ENCODE assay signal across 8 cellular contexts in genomic region chr11:18384157-18384641, GRCh38. TPM values are rescaled to one million over a fixed set of nuclear protein-coding genes. Genes with fewer than 3 reads are reported as not detected.
DNase-seq lines count a peak whose midpoint lies in the region; ATAC-seq, FAIRE-seq and TF ChIP-seq lines count a peak whose summit lies in the region.

No MANE protein-coding gene starts in this region.

- H3K79me2 ChIP-seq in GM12878 (ENCODE audit: control insufficient read depth, insufficient read depth, low read length), result no peaks in the 10 kb centered on the region
- no peaks in the 10 kb centered on the region for H3K79me2 ChIP-seq in H9 (ENCODE audit: insufficient read depth, low read length)

- no peak overlapping the region for H2AK5ac ChIP-seq in H9 (ENCODE audit: insufficient read length, low read length)

- H3K27ac ChIP-seq in GM12878 (ENCODE audit: control insufficient read depth, insufficient read depth), result peak overlapping the region; percentile 98
- no peak overlapping the region for H3K27ac ChIP-seq in H9 (ENCODE audit: insufficient read length, low read depth, low read length)

- H4K20me1 ChIP-seq in GM12878 (ENCODE audit: control insufficient read depth, insufficient read depth), result no peaks in the 10 kb centered on the region
- no peaks in the 10 kb centered on the region for H4K20me1 ChIP-seq in H9 (ENCODE audit: control insufficient read depth, insufficient read depth, insufficient read length)

- H2BK12ac ChIP-seq in H9 (ENCODE audit: insufficient read length, low read depth, low read length), result no peak overlapping the region

- ATAC-seq in HG02759 (IDR thresholded peaks at IDR 0.05; ENCODE audit: unreplicated experiment) (peak; percentile 35), GM12878 (peak; percentile 83)
- ATAC-seq in stimulated activated memory B cell treated with anti-CD40 and anti-IgM and Interleukin-4, amounts not matched to agents 10 μg/mL and 1 μg/mL and 100 μg/mL, for 72 hours, result peak; percentile 53

- peak overlapping the region; percentile 70 for H3K4me3 Mint-ChIP-seq in activated naive CD4-positive, alpha-beta T cell treated with anti-CD3 and anti-CD28 coated beads, Interleukin-2, amount 10 ng/mL, durations not matched to agents 7 days and 5 days
- no peak overlapping the region for H3K4me3 Mint-ChIP-seq in stimulated activated memory B cell treated with anti-CD40 and anti-IgM and Interleukin-4, amounts not matched to agents 10 μg/mL and 1 μg/mL and 100 μg/mL, for 72 hours
- H3K4me3 Mint-ChIP-seq in H9, result no peak overlapping the region

- H2BK20ac ChIP-seq in H9 (ENCODE audit: low read depth, low read length, poor library complexity, severe bottlenecking), result no peak overlapping the region

- H3K14ac ChIP-seq in H9 (ENCODE audit: insufficient read depth, low read length), result no peak overlapping the region; the same call in 1 of the 2 replicates

- H4K91ac ChIP-seq in H9 (ENCODE audit: insufficient read length, low read depth, low read length), result no peak overlapping the region

- H3T11ph ChIP-seq in H9 (ENCODE audit: low read length), result no peak overlapping the region

- CTCF ChIA-PET in activated naive CD4-positive, alpha-beta T cell treated with anti-CD3 and anti-CD28 coated beads, Interleukin-2, amount 10 ng/mL, durations not matched to agents 7 days and 5 days (lab: Charles Lee), result interaction anchor here (1.1 to 1.6 kb wide), 3 partner anchors 11 to 140 kb away, joined by 3 to 12 read pairs (median 5); partner anchors contain the start of gene LDHA
- CTCF ChIA-PET in GM12878 (lab: Yijun Ruan, JAX), result interaction anchor here (0.8 to 2.6 kb wide), 10 partner anchors 10 to 141 kb away, joined by 3 to 14 read pairs (median 4); partner anchors contain the start of genes HPS5 and LDHA

- peak overlapping the region; percentile 22; the same call in 1 of the 2 replicates for H3K4me3 ChIP-seq in GM12878

- peak overlapping the region; percentile 85 for H3K4me2 ChIP-seq in GM12878 (ENCODE audit: control insufficient read depth, insufficient read depth)
- H3K4me2 ChIP-seq in H9 (ENCODE audit: insufficient read depth, insufficient read length, low read length), result no peak overlapping the region

- no peaks in the 10 kb centered on the region for H3K27me3 ChIP-seq in GM12878 (replicated peaks in 1 of 2; ENCODE audit: control insufficient read depth in 2 of 2, insufficient read depth in 2 of 2, low read length in 1 of 2)
- no peaks in the 10 kb centered on the region for H3K27me3 ChIP-seq in H9 (ENCODE audit: insufficient read depth, low read length)

- RAD21 ChIA-PET in GM12878 (lab: Charles Lee; ENCODE audit: unreplicated experiment), result interaction anchor here (0.5 to 2.8 kb wide), 10 partner anchors 9 to 140 kb away, joined by 3 to 35 read pairs (median 4); partner anchors contain the start of genes GTF2H1, HPS5 and LDHA

- no peak overlapping the region for H2BK15ac ChIP-seq in H9 (ENCODE audit: low read depth, low read length)

- H3K18ac ChIP-seq in H9 (ENCODE audit: insufficient read length, low read depth, low read length), result no peak overlapping the region

- H3K4me1 Mint-ChIP-seq in activated naive CD4-positive, alpha-beta T cell treated with anti-CD3 and anti-CD28 coated beads, Interleukin-2, amount 10 ng/mL, durations not matched to agents 7 days and 5 days, result peaks cover 44% of the 10 kb centered on the region
- peaks cover 19% of the 10 kb centered on the region for H3K4me1 Mint-ChIP-seq in stimulated activated memory B cell treated with anti-CD40 and anti-IgM and Interleukin-4, amounts not matched to agents 10 μg/mL and 1 μg/mL and 100 μg/mL, for 72 hours
- peaks cover 4 to 9% of the 10 kb centered on the region in 2 experiments; a peak in 2 of 4 replicates for H3K4me1 Mint-ChIP-seq in H9

- BruUV-seq in GM12878 (replicated peaks; lab: Mats Ljungman, UMichigan), result TSS peak; percentile 81

- no peaks in the 10 kb centered on the region for H3K36me3 Mint-ChIP-seq in activated naive CD4-positive, alpha-beta T cell treated with anti-CD3 and anti-CD28 coated beads, Interleukin-2, amount 10 ng/mL, durations not matched to agents 7 days and 5 days
- H3K36me3 Mint-ChIP-seq in stimulated activated memory B cell treated with anti-CD40 and anti-IgM and Interleukin-4, amounts not matched to agents 10 μg/mL and 1 μg/mL and 100 μg/mL, for 72 hours, result no peaks in the 10 kb centered on the region
- no peaks in the 10 kb centered on the region for H3K36me3 Mint-ChIP-seq in H9 (ENCODE audit: insufficient read depth in 1 of 3, low read depth in 3 of 3)

- H3K79me1 ChIP-seq in H9 (ENCODE audit: insufficient read depth, low read depth, low read length, poor library complexity, severe bottlenecking), result no peaks in the 10 kb centered on the region

- H3K9me3 Mint-ChIP-seq in activated naive CD4-positive, alpha-beta T cell treated with anti-CD3 and anti-CD28 coated beads, Interleukin-2, amount 10 ng/mL, durations not matched to agents 7 days and 5 days, result no peaks in the 10 kb centered on the region
- H3K9me3 Mint-ChIP-seq in stimulated activated memory B cell treated with anti-CD40 and anti-IgM and Interleukin-4, amounts not matched to agents 10 μg/mL and 1 μg/mL and 100 μg/mL, for 72 hours, result no peaks in the 10 kb centered on the region
- no peaks in the 10 kb centered on the region for H3K9me3 Mint-ChIP-seq in H9

- peak; percentile 40 for DNase-seq in activated naive CD4-positive, alpha-beta T cell treated with anti-CD3 and anti-CD28 coated beads, Interleukin-2, amount 10 ng/mL, durations not matched to agents 7 days and 5 days
- no peak for DNase-seq in activated naive CD4-positive, alpha-beta T cell treated with anti-CD3 and anti-CD28 coated beads, Interleukin-2, amount 50 U/mL, for 16 hours
- DNase-seq in NCI-H2196 (lab: John Stamatoyannopoulos, UW; ENCODE audit: unreplicated experiment) (peak; percentile 55), GM12878 (ENCODE audit: low read depth, low spot score) (peak; percentile 51), inferior parietal cortex (ENCODE audit: extremely low spot score) (peak; percentile 47), H9 (no peak)

- H3K27ac Mint-ChIP-seq in activated naive CD4-positive, alpha-beta T cell treated with anti-CD3 and anti-CD28 coated beads, Interleukin-2, amount 10 ng/mL, durations not matched to agents 7 days and 5 days, result peak overlapping the region; percentile 99
- peak overlapping the region; percentile 96 for H3K27ac Mint-ChIP-seq in stimulated activated memory B cell treated with anti-CD40 and anti-IgM and Interleukin-4, amounts not matched to agents 10 μg/mL and 1 μg/mL and 100 μg/mL, for 72 hours
- H3K27ac Mint-ChIP-seq in H9, result peak overlapping the region in 1 of 3 experiments; percentile 85; a peak in 2 of 7 replicates

- 22% methylated on average over 3 of the region's 3 CpGs for WGBS in GM12878 (ENCODE audit: insufficient coverage, insufficient replicate concordance, low lambda C conversion rate, missing lambda C conversion rate)
- WGBS in H9 (ENCODE audit: extremely low coverage, insufficient read length, low lambda C conversion rate), result no CpG with 5 or more reads among the region's 3 CpGs

- peak overlapping the region; percentile 83 for H3K9ac ChIP-seq in GM12878 (ENCODE audit: control insufficient read depth, insufficient read depth, low read length)
- no peak overlapping the region for H3K9ac ChIP-seq in H9 (ENCODE audit: extremely low read depth, insufficient read length, low read length)

- no peaks in the 10 kb centered on the region for H3K23me2 ChIP-seq in H9 (ENCODE audit: insufficient read length, low read depth, low read length, poor library complexity, severe bottlenecking)

- no peak overlapping the region for H3K23ac ChIP-seq in H9 (ENCODE audit: insufficient read length, low read depth, low read length)

- no peaks in the 10 kb centered on the region for H3K27me3 Mint-ChIP-seq in activated naive CD4-positive, alpha-beta T cell treated with anti-CD3 and anti-CD28 coated beads, Interleukin-2, amount 10 ng/mL, durations not matched to agents 7 days and 5 days
- H3K27me3 Mint-ChIP-seq in stimulated activated memory B cell treated with anti-CD40 and anti-IgM and Interleukin-4, amounts not matched to agents 10 μg/mL and 1 μg/mL and 100 μg/mL, for 72 hours, result no peaks in the 10 kb centered on the region
- no peaks in the 10 kb centered on the region; the same call in 1 of the 2 replicates for H3K27me3 Mint-ChIP-seq in H9 (ENCODE audit: low read depth)

- in situ Hi-C loops in GM12878 (cut with MboI), result no loop called here

- no peak overlapping the region for H3K4ac ChIP-seq in H9 (ENCODE audit: low read depth, low read length)

- TF ChIP-seq POLR2A in GM12878 (IDR thresholded peaks at IDR 0.05; ENCODE audit: low read depth, low read length), result peak; percentile 42; the same call in 1 of the 2 replicates

- intact Hi-C loops in GM12878 (cut with micrococcal nuclease; ENCODE audit: unreplicated experiment), result loop anchor here (1.0 kb wide), 1 partner anchor 10 kb away; the partner anchor contains the start of gene LDHA

- H2AFZ ChIP-seq in GM12878 (ENCODE audit: control insufficient read depth, low read depth, low read length) (peak overlapping the region; percentile 96), H9 (ENCODE audit: low read length) (no peak overlapping the region)

- H3K56ac ChIP-seq in H9 (ENCODE audit: insufficient read length, low read depth, low read length), result no peak overlapping the region

- TF ChIP-seq RAD21 in GM12878 (IDR thresholded peaks at IDR 0.05; ENCODE audit: insufficient read depth, low read depth, low read length), result no peak

- peak; percentile 72 for FAIRE-seq in GM12878 (lab: Jason Lieb, UNC)

- no peaks in the 10 kb centered on the region for H3K36me3 ChIP-seq in GM12878 (ENCODE audit: control insufficient read depth in 2 of 2, insufficient read depth in 2 of 2, low read length in 1 of 2)

- TF ChIP-seq CTCF in GM12878 (IDR thresholded peaks at IDR 0.05 in 2 of 3, conservative IDR thresholded peaks at IDR 0.05 in 1 of 3; ENCODE audit: control insufficient read depth in 2 of 3, extremely low read depth in 1 of 3, insufficient read depth in 1 of 3, low read depth in 3 of 3, low read length in 3 of 3) (no peak), H9 (conservative IDR thresholded peaks at IDR 0.05) (no peak)

- H3K4me1 ChIP-seq in GM12878 (ENCODE audit: control insufficient read depth, insufficient read depth, low read length), result peaks cover 22% of the 10 kb centered on the region
- no peaks in the 10 kb centered on the region for H3K4me1 ChIP-seq in H9 (ENCODE audit: insufficient read depth, low read length)

- POLR2A ChIA-PET in GM12878 (lab: Charles Lee), result interaction anchor here (0.6 to 6.0 kb wide), 7 partner anchors 11 to 143 kb away, joined by 3 to 95 read pairs (median 4); partner anchors contain the start of gene LDHA

- H2BK120ac ChIP-seq in H9 (ENCODE audit: low read depth, low read length, poor library complexity, severe bottlenecking), result no peak overlapping the region

- H3K9me3 ChIP-seq in GM12878 (replicated peaks; ENCODE audit: control insufficient read depth, insufficient read depth, low read length) (no peaks in the 10 kb centered on the region), H9 (ENCODE audit: control insufficient read depth, low read depth, low read length) (no peaks in the 10 kb centered on the region)

- no peak overlapping the region for H4K5ac ChIP-seq in H9 (ENCODE audit: insufficient read length, low read depth, low read length)

- SMC1A ChIA-PET in GM12878 (lab: Charles Lee; ENCODE audit: uncharacterized antibody, unreplicated experiment), result interaction anchor here (0.6 to 4.3 kb wide), 20 partner anchors 10 to 382 kb away, joined by 3 to 83 read pairs (median 3); partner anchors contain the start of genes GTF2H1, HPS5, LDHA and TSG101

- no peak overlapping the region for H4K8ac ChIP-seq in H9 (replicated peaks; ENCODE audit: insufficient read length, low read depth, low read length)

- H2BK5ac ChIP-seq in H9 (ENCODE audit: insufficient read length, low read length), result no peak overlapping the region

- no peak for TF ChIP-seq EP300 in GM12878 (IDR thresholded peaks at IDR 0.05; ENCODE audit: borderline replicate concordance in 1 of 2, control insufficient read depth in 1 of 2, low read depth in 2 of 2, low read length in 2 of 2)

RNA-seq across cellular contexts. Expression of gene LDHA, which starts 10.2 kb away (rescaled TPM):
- 350 and 370 TPM in 2 replicates for total RNA-seq in GM12878 (2013; cell fraction: nucleolus; rRNA removed)
- total RNA-seq in GM12878 (2014; rRNA removed) (773 and 871 TPM in 2 replicates), GM12878 (2014; rRNA removed; fragmentation: Illumina TruSeq; extraction: Trizol) (837 and 848 TPM in 2 replicates), GM12878 (2021) (908 and 930 TPM in 2 replicates), H9 (2021) (717 and 720 TPM in 2 replicates)
- polyA plus RNA-seq in GM12878 (2011; ENCODE audit: low read depth), result 1,009 TPM
- polyA plus RNA-seq in GM12878 (2011; rRNA removed) (2,251 and 3,921 TPM in 2 replicates), GM12878 (2014; fragmentation: Illumina TruSeq; extraction: Trizol) (2,208 and 3,132 TPM in 2 replicates), GM12878 (2014; fragmentation: Nextera tagmentation; extraction: Ambion mirVana) (1,000 to 10,000 TPM; 1,116 to 1,393 TPM), GM12878 (2014; rRNA removed) (1,219 and 1,341 TPM in 2 replicates), GM12878 (2016; fragmentation: Nextera tagmentation; extraction: Ambion mirVana) (1,000 to 10,000 TPM; 2,169 to 2,300 TPM)
- 1,020 and 1,335 TPM in 2 replicates for polyA plus RNA-seq in GM12878 (2011; cell fraction: cytosol; rRNA removed)
- 741 and 953 TPM in 2 replicates for polyA plus RNA-seq in GM12878 (2011; cell fraction: nucleus; rRNA removed)
- polyA plus RNA-seq in GM12878 (2012), result 1,447 and 1,839 TPM in 2 replicates
- 1,844 and 2,203 TPM in 2 replicates for polyA minus RNA-seq in GM12878 (2011; rRNA and poly(A)+ RNA removed)
- 733 and 746 TPM in 2 replicates for polyA minus RNA-seq in GM12878 (2011; cell fraction: cytosol; rRNA and poly(A)+ RNA removed)
- 267 and 339 TPM in 2 replicates for polyA minus RNA-seq in GM12878 (2011; cell fraction: nucleus; rRNA and poly(A)+ RNA removed)

RNA-seq across cellular contexts. Expression of gene LDHC, which starts 27.9 kb away (rescaled TPM):
- total RNA-seq in GM12878 (2013; cell fraction: nucleolus; rRNA removed), result not detected in 2 replicates
- total RNA-seq in GM12878 (2014; rRNA removed) (not detected in 2 replicates), GM12878 (2014; rRNA removed; fragmentation: Illumina TruSeq; extraction: Trizol) (not detected in 2 replicates), GM12878 (2021) (not detected in 2 replicates), H9 (2021) (0.94 and 1.6 TPM in 2 replicates)
- polyA plus RNA-seq in GM12878 (2011; ENCODE audit: low read depth), result not detected
- polyA plus RNA-seq in GM12878 (2011; rRNA removed) (not detected in 2 replicates), GM12878 (2014; fragmentation: Illumina TruSeq; extraction: Trizol) (0.04 TPM in 1 of 2 replicates, not detected in the other), GM12878 (2014; fragmentation: Nextera tagmentation; extraction: Ambion mirVana) (under 1 TPM in 1 of 2 experiments, not detected in 1; 0.16 TPM), GM12878 (2014; rRNA removed) (not detected in 2 replicates), GM12878 (2016; fragmentation: Nextera tagmentation; extraction: Ambion mirVana) (not detected)
- polyA plus RNA-seq in GM12878 (2011; cell fraction: cytosol; rRNA removed), result not detected in 2 replicates
- polyA plus RNA-seq in GM12878 (2011; cell fraction: nucleus; rRNA removed), result not detected in 2 replicates
- polyA plus RNA-seq in GM12878 (2012), result not detected in 2 replicates
- not detected in 2 replicates for polyA minus RNA-seq in GM12878 (2011; rRNA and poly(A)+ RNA removed)
- polyA minus RNA-seq in GM12878 (2011; cell fraction: cytosol; rRNA and poly(A)+ RNA removed), result not detected in 2 replicates
- polyA minus RNA-seq in GM12878 (2011; cell fraction: nucleus; rRNA and poly(A)+ RNA removed), result not detected in 2 replicates

Comparison
In these comparisons a context has a peak if more than half of its experiments do, and no peak if none do; other contexts are left out.
1. DNase-seq: peak in activated naive CD4-positive, alpha-beta T cell treated with anti-CD3 and anti-CD28 coated beads, Interleukin-2, amount 10 ng/mL, durations not matched to agents 7 days and 5 days (single experiment), NCI-H2196 (single experiment), GM12878 (single experiment) and inferior parietal cortex (single experiment); none in activated naive CD4-positive, alpha-beta T cell treated with anti-CD3 and anti-CD28 coated beads, Interleukin-2, amount 50 U/mL, for 16 hours (single experiment) and H9 (single experiment).
2. Peak in every context shown above with its lines, with median percentiles within 50 percentile points of each other: ATAC-seq.